Comparison of ENCODE assay signal across 21 cellular contexts in genomic region chr19:19471682-19472081, GRCh38. TPM values are rescaled to one million over a fixed set of nuclear protein-coding genes. Genes with fewer than 3 reads are reported as not detected.
DNase-seq lines count a peak whose midpoint lies in the region; ATAC-seq and TF ChIP-seq lines count a peak whose summit lies in the region.
"Had no signal": no experiment of that assay in that cellular context is flagged by ENCODE, and none has a peak within 500 bp of the region (broad histone marks: within the 10 kb centered on the region; RNA-seq: fewer than 3 reads in every experiment).

No MANE protein-coding gene starts in this region.

- peak overlapping the region; percentile 70 for H3K27ac Mint-ChIP-seq in CD4-positive, alpha-beta T cell
- H3K27ac Mint-ChIP-seq in activated B cell treated with CpG ODN at 0.5 μM for 24 hours = peak overlapping the region; percentile 79
- peak overlapping the region in 7 of 10 donors; percentile 53 to 83 (median 59) for H3K27ac Mint-ChIP-seq in naive thymus-derived CD8-positive, alpha-beta T cell

- peak overlapping the region; percentile 54 for H3K4me3 Mint-ChIP-seq in CD4-positive, alpha-beta T cell
- H3K4me3 Mint-ChIP-seq in activated B cell treated with CpG ODN at 0.5 μM for 24 hours = peak overlapping the region; percentile 64
- H3K4me3 Mint-ChIP-seq in naive thymus-derived CD8-positive, alpha-beta T cell = peak overlapping the region in 1 of 10 donors; percentile 34
- H3K4me3 Mint-ChIP-seq: activated CD4-positive, alpha-beta T cell treated with anti-CD3 and anti-CD28 coated beads, Interleukin-2, amount 10 ng/mL, durations not matched to agents 24 days and 14 days; activated naive CD8-positive, alpha-beta T cell; brain had no signal

- H3K4me2 ChIP-seq in DOHH2 (ENCODE audit: low read length) = peak overlapping the region; percentile 54
- H3K4me2 ChIP-seq: PC-9 had no signal

- no peak overlapping the region for H3K27ac ChIP-seq in CD4-positive, alpha-beta T cell (ENCODE audit: low read depth, low read length)
- peak overlapping the region; percentile 61 for H3K27ac ChIP-seq in DOHH2 (ENCODE audit: low read depth, low read length)
- no peak overlapping the region for H3K27ac ChIP-seq in adrenal gland
- no peak overlapping the region for H3K27ac ChIP-seq in uterus
- H3K27ac ChIP-seq: PC-9 had no signal

- DNase-seq in CD4-positive, alpha-beta T cell = no peak
- DNase-seq in activated B cell treated with CpG ODN at 0.5 μM for 24 hours = no peak
- no peak for DNase-seq in naive thymus-derived CD8-positive, alpha-beta T cell
- DNase-seq in stimulated activated CD4-positive, alpha-beta T cell treated with anti-CD3 and anti-CD28 coated beads, Interleukin-2, amount 100 ng/mL, for 48 hours = no peak
- no peak for DNase-seq in adrenal gland
- DNase-seq in uterus = no peak
- DNase-seq: activated CD4-positive, alpha-beta T cell treated with anti-CD3 and anti-CD28 coated beads, Interleukin-2, amount 10 ng/mL, durations not matched to agents 24 days and 14 days; Calu3; glutamatergic neuron; left colon; NCI-H1417 treated with DMSO at 0.1 percent for 48 hours; NCI-H774; occipital lobe; PC-9; retina; stimulated activated CD4-positive, alpha-beta T cell treated with anti-CD3 and anti-CD28 coated beads, Interleukin-12 subunit alpha, Interleukin-12 subunit beta, amount 100 ng/mL, for 4 hours; T1000 had no signal

- H3K4me1 ChIP-seq in DOHH2 (ENCODE audit: control insufficient read depth, low read length) (peaks cover 57% of the 10 kb centered on the region), adrenal gland (replicated peaks in 1 of 2) (peaks cover 9 to 24% of the 10 kb centered on the region in 2 donors), uterus (no peaks in the 10 kb centered on the region)

- peaks cover 65% of the 10 kb centered on the region for H3K4me1 Mint-ChIP-seq in CD4-positive, alpha-beta T cell (ENCODE audit: low read depth)
- H3K4me1 Mint-ChIP-seq in activated B cell treated with CpG ODN at 0.5 μM for 24 hours = peaks cover 66% of the 10 kb centered on the region
- H3K4me1 Mint-ChIP-seq in naive thymus-derived CD8-positive, alpha-beta T cell = peaks cover 28 to 70% (median 58%) of the 10 kb centered on the region in 4 donors

- peaks cover 98% of the 10 kb centered on the region for H3K79me2 ChIP-seq in DOHH2 (ENCODE audit: control insufficient read depth, low read length)

- peaks cover 18% of the 10 kb centered on the region for H3K9me3 ChIP-seq in CD4-positive, alpha-beta T cell (ENCODE audit: control insufficient read depth, low read length)
- H3K9me3 ChIP-seq in DOHH2 (ENCODE audit: control insufficient read depth, insufficient read depth, low read length) = peaks cover 20% of the 10 kb centered on the region
- H3K9me3 ChIP-seq in adrenal gland (replicated peaks in 1 of 3) = peaks cover 0 to 18% (median 0%) of the 10 kb centered on the region in 3 donors
- H3K9me3 ChIP-seq in uterus = peaks cover 0 to 14% of the 10 kb centered on the region in 2 donors

- H3K36me3 Mint-ChIP-seq in CD4-positive, alpha-beta T cell (ENCODE audit: low read depth) = peaks cover 74% of the 10 kb centered on the region
- peaks cover 44% of the 10 kb centered on the region for H3K36me3 Mint-ChIP-seq in activated B cell treated with CpG ODN at 0.5 μM for 24 hours (ENCODE audit: low read depth)
- peaks cover 16 to 68% (median 34%) of the 10 kb centered on the region in 3 donors for H3K36me3 Mint-ChIP-seq in naive thymus-derived CD8-positive, alpha-beta T cell

- 82 to 93% (median 86%) methylated on average over 6 of the region's 6 CpGs for WGBS in adrenal gland, 4 donors

- peaks cover 8% of the 10 kb centered on the region for H3F3A ChIP-seq in DOHH2 (ENCODE audit: control insufficient read depth, insufficient read depth)

- no peak for TF ChIP-seq CTCF in CD4-positive, alpha-beta T cell (IDR thresholded peaks at IDR 0.05)
- TF ChIP-seq CTCF in DOHH2 (IDR thresholded peaks at IDR 0.05; ENCODE audit: low read depth, low read length, poor library complexity, severe bottlenecking) (no peak), activated B cell treated with CpG ODN at 0.5 μM for 24 hours (IDR thresholded peaks at IDR 0.05) (no peak), adrenal gland (IDR thresholded peaks at IDR 0.05) (no peak), uterus (IDR thresholded peaks at IDR 0.05) (no peak)

- POLR2A ChIA-PET in CD4-positive, alpha-beta T cell (lab: Charles Lee) = interaction anchor here (1.1 to 1.4 kb wide), 2 partner anchors 11 to 66 kb away, joined by 3 read pairs; partner anchors contain the start of gene GATAD2A
- POLR2A ChIA-PET in activated B cell treated with CpG ODN at 0.5 μM for 24 hours (lab: Charles Lee) = interaction anchor here (0.5 to 0.9 kb wide), 4 partner anchors 29 to 431 kb away, joined by 3 read pairs; partner anchors contain the start of gene ATP13A1
- POLR2A ChIA-PET in naive thymus-derived CD8-positive, alpha-beta T cell (lab: Charles Lee) = interaction anchor here (0.9 kb wide), 1 partner anchor 12 kb away, joined by 4 read pairs; no protein-coding TSS in a partner anchor

- peaks cover 8% of the 10 kb centered on the region for H3K9me3 Mint-ChIP-seq in CD4-positive, alpha-beta T cell
- peaks cover 16% of the 10 kb centered on the region for H3K9me3 Mint-ChIP-seq in activated B cell treated with CpG ODN at 0.5 μM for 24 hours
- peaks cover 0 to 19% (median 13%) of the 10 kb centered on the region in 9 donors for H3K9me3 Mint-ChIP-seq in naive thymus-derived CD8-positive, alpha-beta T cell

- CTCF ChIA-PET in CD4-positive, alpha-beta T cell (lab: Charles Lee) = no interaction called here
- CTCF ChIA-PET in activated B cell treated with CpG ODN at 0.5 μM for 24 hours (lab: Charles Lee) = no interaction called here

- peaks cover 9% of the 10 kb centered on the region for H4K20me1 ChIP-seq in DOHH2 (ENCODE audit: control insufficient read depth, insufficient read depth, low read depth, low read length)

- H3K4me3 ChIP-seq in DOHH2 (ENCODE audit: low read length) = peak overlapping the region; percentile 37
- no peak overlapping the region for H3K4me3 ChIP-seq in adrenal gland
- no peak overlapping the region for H3K4me3 ChIP-seq in uterus
- H3K4me3 ChIP-seq: mucosa of descending colon, PC-9 had no signal

- intact Hi-C loops in CD4-positive, alpha-beta T cell (cut with DNase I, micrococcal nuclease) = no loop called here
- intact Hi-C loops in activated B cell treated with CpG ODN at 0.5 μM for 24 hours (cut with micrococcal nuclease) (no loop called here), adrenal gland (cut with DNase I) (no loop called here), uterus (cut with DNase I; ENCODE audit: low total_unique reads) (no loop called here)

- H3K27me3 Mint-ChIP-seq in CD4-positive, alpha-beta T cell = no peaks in the 10 kb centered on the region
- no peaks in the 10 kb centered on the region for H3K27me3 Mint-ChIP-seq in activated B cell treated with CpG ODN at 0.5 μM for 24 hours
- H3K27me3 Mint-ChIP-seq in naive thymus-derived CD8-positive, alpha-beta T cell = no peaks in the 10 kb centered on the region
- H3K27me3 Mint-ChIP-seq: activated CD4-positive, alpha-beta T cell treated with anti-CD3 and anti-CD28 coated beads, Interleukin-2, amount 10 ng/mL, durations not matched to agents 24 days and 14 days; activated naive CD8-positive, alpha-beta T cell; brain had no signal

- no peak for TF ChIP-seq POLR2A in adrenal gland (IDR thresholded peaks at IDR 0.05)
- no peak for TF ChIP-seq POLR2A in uterus (IDR thresholded peaks at IDR 0.05)

- H3K9me2 ChIP-seq in DOHH2 (replicated peaks; ENCODE audit: control insufficient read depth, low read length) = no peaks in the 10 kb centered on the region

- H3K27me3 ChIP-seq in CD4-positive, alpha-beta T cell (ENCODE audit: control insufficient read depth, insufficient read depth, low read length) = no peaks in the 10 kb centered on the region
- H3K27me3 ChIP-seq in DOHH2 (ENCODE audit: control insufficient read depth, low read length) (no peaks in the 10 kb centered on the region), adrenal gland (no peaks in the 10 kb centered on the region), uterus (no peaks in the 10 kb centered on the region)

- H3K36me3 ChIP-seq in DOHH2 (ENCODE audit: control insufficient read depth, low read length) (peaks cover 75% of the 10 kb centered on the region), adrenal gland (replicated peaks in 1 of 2) (peaks cover 0 to 4% of the 10 kb centered on the region in 2 donors), uterus (no peaks in the 10 kb centered on the region)

- no peak for ATAC-seq in CD4-positive, alpha-beta T cell (ENCODE audit: poor library complexity)
- ATAC-seq in activated B cell treated with CpG ODN at 0.5 μM for 24 hours (ENCODE audit: low read depth) = peak; percentile 65
- ATAC-seq in naive thymus-derived CD8-positive, alpha-beta T cell = no peak
- ATAC-seq: left colon, mucosa of descending colon had no signal

RNA-seq across cellular contexts. Expression of gene TSSK6, which starts 43.7 kb away (rescaled TPM):
- total RNA-seq in CD4-positive, alpha-beta T cell = 1 to 10 TPM; 3.4 to 5.5 TPM
- total RNA-seq in activated B cell treated with CpG ODN at 0.5 μM for 24 hours (4.0 and 4.3 TPM in 2 replicates), adrenal gland (10 to 100 TPM in 1 of 8 donors, 1 to 10 TPM in 6, under 1 TPM in 1; 0.95 to 50.5 (median 3.6) TPM), uterus (1 to 10 TPM in 2 of 4 donors, not detected in 2; 1.3 to 2.0 TPM)
- total RNA-seq in naive thymus-derived CD8-positive, alpha-beta T cell = 10 to 100 TPM in 1 of 2 experiments, 1 to 10 TPM in 1; 9.3 to 10.8 TPM
- 1 to 10 TPM in 2 of 3 donors, under 1 TPM in 1; 0.59 to 3.7 (median 3.1) TPM for polyA plus RNA-seq in naive thymus-derived CD8-positive, alpha-beta T cell
- polyA plus RNA-seq in adrenal gland = 1 to 10 TPM in 1 of 3 donors, under 1 TPM in 1, not detected in 1; 0.37 to 1.0 TPM

RNA-seq across cellular contexts. Expression of gene NDUFA13, which starts 44.3 kb away (rescaled TPM):
- 100 to 1,000 TPM; 145 to 156 TPM for total RNA-seq in CD4-positive, alpha-beta T cell
- 294 and 317 TPM in 2 replicates for total RNA-seq in activated B cell treated with CpG ODN at 0.5 μM for 24 hours
- 100 to 1,000 TPM; 177 to 180 TPM for total RNA-seq in naive thymus-derived CD8-positive, alpha-beta T cell
- polyA plus RNA-seq in naive thymus-derived CD8-positive, alpha-beta T cell = 100 to 1,000 TPM; 329 to 360 (median 338) TPM
- 100 to 1,000 TPM in 6 of 8 donors, 10 to 100 TPM in 2; 17.0 to 416 (median 281) TPM for total RNA-seq in adrenal gland
- polyA plus RNA-seq in adrenal gland = 100 to 1,000 TPM; 202 to 558 (median 329) TPM
- 100 to 1,000 TPM in 1 of 4 donors, 10 to 100 TPM in 3; 28.6 to 204 (median 60.9) TPM for total RNA-seq in uterus

RNA-seq across cellular contexts. Expression of gene YJEFN3, which starts 57.0 kb away (rescaled TPM):
- 1 to 10 TPM; 3.7 to 4.4 TPM for total RNA-seq in CD4-positive, alpha-beta T cell
- total RNA-seq in activated B cell treated with CpG ODN at 0.5 μM for 24 hours (7.8 and 9.1 TPM in 2 replicates), adrenal gland (1 to 10 TPM in 5 of 8 donors, under 1 TPM in 3; 0.36 to 5.7 (median 1.3) TPM), uterus (1 to 10 TPM in 3 of 4 donors, not detected in 1; 1.5 to 6.8 (median 2.9) TPM)
- 10 to 100 TPM; 11.1 to 12.8 TPM for total RNA-seq in naive thymus-derived CD8-positive, alpha-beta T cell
- polyA plus RNA-seq in naive thymus-derived CD8-positive, alpha-beta T cell = under 1 TPM in 2 of 3 donors, not detected in 1; 0.08 to 0.63 TPM
- 10 to 100 TPM in 1 of 3 donors, 1 to 10 TPM in 1, under 1 TPM in 1; 0.77 to 30.2 (median 6.1) TPM for polyA plus RNA-seq in adrenal gland
